ENCODE assay signal across 18 cellular contexts in the genomic region with DNA sequence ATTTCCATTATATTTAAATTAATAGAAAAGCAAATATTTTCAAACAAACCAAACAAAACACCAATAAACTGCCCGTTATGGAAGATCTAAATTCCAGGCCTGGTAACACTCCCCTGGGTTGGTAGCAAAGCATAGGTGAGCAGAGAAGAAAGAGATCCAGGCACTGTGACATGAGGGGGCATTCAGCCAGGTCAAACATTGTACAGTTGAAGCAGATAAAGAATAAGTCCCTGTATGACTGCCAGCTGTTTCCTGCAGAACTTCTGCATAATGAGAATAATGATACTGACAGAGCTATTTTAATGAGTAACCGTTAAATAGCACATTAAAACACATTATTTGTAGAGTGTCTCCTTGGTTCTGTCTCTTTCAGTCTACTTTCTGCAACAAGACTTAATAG. TPM values are rescaled to one million over a fixed set of nuclear protein-coding genes. Genes with fewer than 3 reads are reported as not detected.
DNase-seq lines count a peak whose midpoint lies in the region; ATAC-seq and TF ChIP-seq lines count a peak whose summit lies in the region.
"Had no signal": no experiment of that assay in that cellular context is flagged by ENCODE, and none has a peak within 500 bp of the region (broad histone marks: within the 10 kb centered on the region; RNA-seq: fewer than 3 reads in every experiment).

No MANE protein-coding gene starts in this region.

- peaks cover 0 to 17% (median 3%) of the 10 kb centered on the region in 12 donors for H3K4me1 ChIP-seq in heart left ventricle
- H3K4me1 ChIP-seq: ascending aorta, suprapubic skin had no signal

- TF ChIP-seq POLR2A in heart left ventricle (IDR thresholded peaks at IDR 0.05), result no peak

- no peak for DNase-seq in heart left ventricle
- no peak for DNase-seq in left cardiac atrium
- peak; percentile 48 for DNase-seq in NCI-H1105 (lab: John Stamatoyannopoulos, UW)
- DNase-seq in stimulated activated effector memory CD8-positive, alpha-beta T cell treated with anti-CD3 and anti-CD28 coated beads, Interleukin-12 subunit alpha, Interleukin-12 subunit beta, amount 100 ng/mL, for 72 hours (ENCODE audit: low spot score in 2 of 2), result no peak
- no peak for DNase-seq in inferior parietal cortex (ENCODE audit: extremely low spot score)
- no peak for DNase-seq in foreskin fibroblast
- DNase-seq: activated CD8-positive, alpha-beta memory T cell treated with anti-CD3 and anti-CD28 coated beads for 24 hours; DMS 273 treated with DMSO at 0.1 percent for 48 hours; H7; NCI-H187 treated with DMSO at 0.1 percent for 48 hours; NCI-H510A treated with DMSO at 0.1 percent for 48 hours; retina had no signal

- no peaks in the 10 kb centered on the region for H3K36me3 ChIP-seq in heart left ventricle
- H3K36me3 ChIP-seq: ascending aorta, suprapubic skin had no signal

- H3K9me3 Mint-ChIP-seq in activated naive CD8-positive, alpha-beta T cell (ENCODE audit: low read depth), result no peaks in the 10 kb centered on the region
- no peaks in the 10 kb centered on the region for H3K9me3 Mint-ChIP-seq in stimulated activated effector memory CD8-positive, alpha-beta T cell treated with anti-CD3 and anti-CD28 coated beads, Interleukin-12 subunit alpha, Interleukin-12 subunit beta, amount 100 ng/mL, for 72 hours
- H3K9me3 Mint-ChIP-seq: activated T-helper 17 cell treated with anti-CD3 and anti-CD28 coated beads, Interleukin-2, amount 50 U/mL, for 72 hours had no signal

- no peaks in the 10 kb centered on the region for H3K9me3 ChIP-seq in heart left ventricle
- H3K9me3 ChIP-seq: ascending aorta, suprapubic skin had no signal

- peak overlapping the region in 1 of 12 donors; percentile 4 for H3K27ac ChIP-seq in heart left ventricle
- H3K27ac ChIP-seq: ascending aorta, suprapubic skin had no signal

- peak overlapping the region; percentile 82 for H3K27ac Mint-ChIP-seq in activated naive CD8-positive, alpha-beta T cell
- H3K27ac Mint-ChIP-seq in stimulated activated effector memory CD8-positive, alpha-beta T cell treated with anti-CD3 and anti-CD28 coated beads, Interleukin-12 subunit alpha, Interleukin-12 subunit beta, amount 100 ng/mL, for 72 hours, result peak overlapping the region; percentile 61
- H3K27ac Mint-ChIP-seq: activated T-helper 17 cell treated with anti-CD3 and anti-CD28 coated beads, Interleukin-2, amount 50 U/mL, for 72 hours had no signal

- TF ChIP-seq CTCF in heart left ventricle (IDR thresholded peaks at IDR 0.05), result no peak
- TF ChIP-seq CTCF in foreskin fibroblast (IDR thresholded peaks at IDR 0.05; ENCODE audit: low read depth, low read length), result no peak

- peak; percentile 38 to 63 (median 57) for ATAC-seq in heart left ventricle
- no peak for ATAC-seq in left cardiac atrium
- no peak for ATAC-seq in stimulated activated effector memory CD8-positive, alpha-beta T cell treated with anti-CD3 and anti-CD28 coated beads, Interleukin-12 subunit alpha, Interleukin-12 subunit beta, amount 100 ng/mL, for 72 hours
- no peak for ATAC-seq in HG02623 (IDR thresholded peaks at IDR 0.05; ENCODE audit: unreplicated experiment)
- ATAC-seq: activated T-helper 17 cell treated with anti-CD3 and anti-CD28 coated beads, Interleukin-2, amount 50 U/mL, for 72 hours had no signal

- H3K4me3 ChIP-seq in heart left ventricle, result no peak overlapping the region
- no peak overlapping the region for H3K4me3 ChIP-seq in foreskin fibroblast (ENCODE audit: low read depth in 1 of 2, low read length in 2 of 2)
- H3K4me3 ChIP-seq: ascending aorta, lung, suprapubic skin had no signal

- peaks cover 85% of the 10 kb centered on the region for H3K4me1 Mint-ChIP-seq in activated naive CD8-positive, alpha-beta T cell (ENCODE audit: low read depth)
- H3K4me1 Mint-ChIP-seq in stimulated activated effector memory CD8-positive, alpha-beta T cell treated with anti-CD3 and anti-CD28 coated beads, Interleukin-12 subunit alpha, Interleukin-12 subunit beta, amount 100 ng/mL, for 72 hours, result peaks cover 45% of the 10 kb centered on the region

- no peaks in the 10 kb centered on the region for H3K27me3 Mint-ChIP-seq in activated naive CD8-positive, alpha-beta T cell
- H3K27me3 Mint-ChIP-seq: activated T-helper 17 cell treated with anti-CD3 and anti-CD28 coated beads, Interleukin-2, amount 50 U/mL, for 72 hours had no signal

- intact Hi-C loops in heart left ventricle (cut with DNase I) (no loop called here), left cardiac atrium (cut with DNase I) (no loop called here)

- peaks cover 48% of the 10 kb centered on the region for H3K36me3 Mint-ChIP-seq in activated naive CD8-positive, alpha-beta T cell
- H3K36me3 Mint-ChIP-seq in stimulated activated effector memory CD8-positive, alpha-beta T cell treated with anti-CD3 and anti-CD28 coated beads, Interleukin-12 subunit alpha, Interleukin-12 subunit beta, amount 100 ng/mL, for 72 hours, result peaks cover 96% of the 10 kb centered on the region

- 20 to 37% (median 32%) methylated on average over 2 of the region's 2 CpGs for WGBS in heart left ventricle, 4 donors

- no peak overlapping the region for H3K4me3 Mint-ChIP-seq in activated naive CD8-positive, alpha-beta T cell
- H3K4me3 Mint-ChIP-seq in stimulated activated effector memory CD8-positive, alpha-beta T cell treated with anti-CD3 and anti-CD28 coated beads, Interleukin-12 subunit alpha, Interleukin-12 subunit beta, amount 100 ng/mL, for 72 hours, result no peak overlapping the region
- H3K4me3 Mint-ChIP-seq: activated T-helper 17 cell treated with anti-CD3 and anti-CD28 coated beads, Interleukin-2, amount 50 U/mL, for 72 hours had no signal

- H3K27me3 ChIP-seq in heart left ventricle, result no peaks in the 10 kb centered on the region
- H3K27me3 ChIP-seq: ascending aorta, suprapubic skin had no signal

RNA-seq across cellular contexts. Expression of a gene that starts 35.4 kb away (rescaled TPM):
- total RNA-seq in heart left ventricle (100 to 1,000 TPM in 8 of 9 donors, 10 to 100 TPM in 1; 98.4 to 248 (median 157) TPM), left cardiac atrium (100 to 1,000 TPM in 1 of 2 donors, 10 to 100 TPM in 1; 74.6 to 172 TPM)
- polyA plus RNA-seq in heart left ventricle, result 100 to 1,000 TPM in 1 of 2 donors, 10 to 100 TPM in 1; 41.5 to 250 TPM

Comparison
In these comparisons a context has a peak if more than half of its experiments do, and no peak if none do; other contexts are left out.
1. ATAC-seq: peak in heart left ventricle (4 of 4); none in left cardiac atrium (0 of 2), stimulated activated effector memory CD8-positive, alpha-beta T cell treated with anti-CD3 and anti-CD28 coated beads, Interleukin-12 subunit alpha, Interleukin-12 subunit beta, amount 100 ng/mL, for 72 hours (single experiment) and HG02623 (single experiment).